In the genomic region with DNA sequence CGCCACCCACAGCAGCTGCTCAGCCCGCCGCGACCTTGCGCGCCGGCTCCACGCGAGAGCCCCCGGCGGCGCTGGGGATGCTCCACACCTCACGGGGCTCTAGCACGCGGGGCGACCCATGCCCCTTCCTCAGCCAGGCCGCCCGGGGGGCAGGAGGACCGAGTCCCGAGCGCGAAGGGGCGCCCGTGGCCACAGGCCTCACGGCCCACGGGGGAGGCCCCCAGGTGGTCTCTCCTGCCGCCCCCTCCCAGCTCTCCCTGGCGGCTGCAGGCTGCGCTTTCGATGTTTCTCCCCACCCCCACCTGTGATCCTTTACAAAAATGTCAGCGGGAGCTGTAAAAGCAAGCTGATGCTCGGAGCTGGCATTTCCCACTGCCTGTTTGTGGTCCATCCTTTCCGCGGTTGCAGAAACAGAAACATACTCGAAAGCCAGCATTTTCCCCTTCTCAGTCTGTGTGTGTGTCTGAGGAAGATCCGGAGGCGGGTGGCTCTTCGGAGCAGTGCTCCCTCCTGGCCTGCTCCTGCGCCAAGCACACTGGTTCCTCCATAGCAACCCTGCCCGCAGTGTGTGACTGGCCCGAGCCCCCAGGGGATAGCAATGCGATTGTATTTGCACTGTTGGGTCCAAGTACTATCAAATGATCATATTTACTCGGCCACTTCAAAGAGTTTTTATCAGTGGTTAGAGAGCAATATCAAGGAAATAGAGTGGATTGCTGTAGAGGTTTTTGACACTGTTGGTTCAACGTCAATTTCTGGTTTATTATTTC, we compare ENCODE assay signal across 8 cellular contexts. TPM values are rescaled to one million over a fixed set of nuclear protein-coding genes. Genes with fewer than 3 reads are reported as not detected.
DNase-seq lines count a peak whose midpoint lies in the region; ATAC-seq and TF ChIP-seq lines count a peak whose summit lies in the region.

No MANE protein-coding gene starts in this region.

- peak overlapping the region; percentile 43; the same call in 1 of the 2 replicates for H3K9ac ChIP-seq in MM.1S (ENCODE audit: low read length)

- no peaks in the 10 kb centered on the region for H3K9me3 ChIP-seq in MM.1S (replicated peaks; ENCODE audit: insufficient read depth, low read length)

- no peak for TF ChIP-seq CTCF in MM.1S (IDR thresholded peaks at IDR 0.05; ENCODE audit: low read length)

- no peak overlapping the region for H3K27ac ChIP-seq in MM.1S (ENCODE audit: low read length)

- H3K9me2 ChIP-seq in MM.1S (replicated peaks; ENCODE audit: insufficient read depth, low read length): no peaks in the 10 kb centered on the region

- H3K4me1 Mint-ChIP-seq in activated naive CD8-positive, alpha-beta T cell treated with anti-CD3 and anti-CD28 coated beads, Interleukin-2, amount 10 ng/mL, durations not matched to agents 7 days and 5 days: peaks cover 19% of the 10 kb centered on the region
- peaks cover 27% of the 10 kb centered on the region for H3K4me1 Mint-ChIP-seq in stimulated activated naive CD8-positive, alpha-beta T cell treated with anti-CD3 and anti-CD28 coated beads, Interleukin-15, Interleukin-2, amounts not matched to agents 100 ng/mL and 50 ng/mL, for 24 hours (ENCODE audit: low read depth)

- DNase-seq in NCI-H82 (lab: John Stamatoyannopoulos, UW) (peak; percentile 60), NCI-H82 treated with DMSO at 0.1 percent for 48 hours (lab: John Stamatoyannopoulos, UW; ENCODE audit: unreplicated experiment) (no peak), MM.1S (no peak), iris pigment epithelial cell (ENCODE audit: low read depth) (peak; percentile 45), AML-193 (lab: John Stamatoyannopoulos, UW) (no peak)
- no peak for DNase-seq in activated naive CD8-positive, alpha-beta T cell treated with anti-CD3 and anti-CD28 coated beads, Interleukin-2, amount 10 ng/mL, durations not matched to agents 7 days and 5 days
- DNase-seq in stimulated activated CD4-positive, alpha-beta T cell treated with anti-CD3 and anti-CD28 coated beads, Interleukin-2, amount 100 ng/mL, for 48 hours: no peak

- POLR2A ChIA-PET in activated naive CD8-positive, alpha-beta T cell treated with anti-CD3 and anti-CD28 coated beads, Interleukin-2, amount 10 ng/mL, durations not matched to agents 7 days and 5 days (lab: Charles Lee): interaction anchor here (0.6 to 1.1 kb wide), 3 partner anchors 170 to 725 kb away, joined by 3 to 5 read pairs (median 4); no protein-coding TSS in a partner anchor

- H3F3A ChIP-seq in MM.1S (ENCODE audit: insufficient read depth, low read length): no peaks in the 10 kb centered on the region

- H3K4me1 ChIP-seq in MM.1S (ENCODE audit: low read length): 0 out of 2 replicates have a peak, but pooled peaks cover 5% of the 10 kb centered on the region

- peak overlapping the region; percentile 89 for H3K4me2 ChIP-seq in MM.1S (ENCODE audit: low read depth, low read length)

- ATAC-seq in activated naive CD8-positive, alpha-beta T cell treated with anti-CD3 and anti-CD28 coated beads, Interleukin-2, amount 10 ng/mL, durations not matched to agents 7 days and 5 days (ENCODE audit: low read depth): no peak

- peaks cover 7% of the 10 kb centered on the region for H3K9me3 Mint-ChIP-seq in activated naive CD8-positive, alpha-beta T cell treated with anti-CD3 and anti-CD28 coated beads, Interleukin-2, amount 10 ng/mL, durations not matched to agents 7 days and 5 days
- H3K9me3 Mint-ChIP-seq in stimulated activated naive CD8-positive, alpha-beta T cell treated with anti-CD3 and anti-CD28 coated beads, Interleukin-15, Interleukin-2, amounts not matched to agents 100 ng/mL and 50 ng/mL, for 24 hours: peaks cover 15% of the 10 kb centered on the region

- H3K4me3 ChIP-seq in MM.1S (ENCODE audit: low read length): peak overlapping the region; percentile 62

- peaks cover 55% of the 10 kb centered on the region for H3K27me3 Mint-ChIP-seq in activated naive CD8-positive, alpha-beta T cell treated with anti-CD3 and anti-CD28 coated beads, Interleukin-2, amount 10 ng/mL, durations not matched to agents 7 days and 5 days
- H3K27me3 Mint-ChIP-seq in stimulated activated naive CD8-positive, alpha-beta T cell treated with anti-CD3 and anti-CD28 coated beads, Interleukin-15, Interleukin-2, amounts not matched to agents 100 ng/mL and 50 ng/mL, for 24 hours: peaks cover 71% of the 10 kb centered on the region

- H3K4me3 Mint-ChIP-seq in activated naive CD8-positive, alpha-beta T cell treated with anti-CD3 and anti-CD28 coated beads, Interleukin-2, amount 10 ng/mL, durations not matched to agents 7 days and 5 days: peak overlapping the region; percentile 77
- peak overlapping the region; percentile 70 for H3K4me3 Mint-ChIP-seq in stimulated activated naive CD8-positive, alpha-beta T cell treated with anti-CD3 and anti-CD28 coated beads, Interleukin-15, Interleukin-2, amounts not matched to agents 100 ng/mL and 50 ng/mL, for 24 hours

- no peaks in the 10 kb centered on the region for H4K20me1 ChIP-seq in MM.1S (ENCODE audit: insufficient read depth, low read length)

- H2AFZ ChIP-seq in MM.1S (ENCODE audit: low read length): peak overlapping the region; percentile 83

- peak overlapping the region; percentile 30 for H3K27ac Mint-ChIP-seq in activated naive CD8-positive, alpha-beta T cell treated with anti-CD3 and anti-CD28 coated beads, Interleukin-2, amount 10 ng/mL, durations not matched to agents 7 days and 5 days
- H3K27ac Mint-ChIP-seq in stimulated activated naive CD8-positive, alpha-beta T cell treated with anti-CD3 and anti-CD28 coated beads, Interleukin-15, Interleukin-2, amounts not matched to agents 100 ng/mL and 50 ng/mL, for 24 hours: no peak overlapping the region

- H3K79me2 ChIP-seq in MM.1S (ENCODE audit: low read length): no peaks in the 10 kb centered on the region

- H3K36me3 ChIP-seq in MM.1S (replicated peaks; ENCODE audit: insufficient read depth, low read length): no peaks in the 10 kb centered on the region

- H3K36me3 Mint-ChIP-seq in activated naive CD8-positive, alpha-beta T cell treated with anti-CD3 and anti-CD28 coated beads, Interleukin-2, amount 10 ng/mL, durations not matched to agents 7 days and 5 days: no peaks in the 10 kb centered on the region
- H3K36me3 Mint-ChIP-seq in stimulated activated naive CD8-positive, alpha-beta T cell treated with anti-CD3 and anti-CD28 coated beads, Interleukin-15, Interleukin-2, amounts not matched to agents 100 ng/mL and 50 ng/mL, for 24 hours (ENCODE audit: low read depth): no peaks in the 10 kb centered on the region

- peaks cover 15% of the 10 kb centered on the region for H3K27me3 ChIP-seq in MM.1S (replicated peaks; ENCODE audit: insufficient read depth, low read length)

RNA-seq across cellular contexts. Expression of gene KIF26B, which starts 2.1 kb away (rescaled TPM):
- total RNA-seq in activated naive CD8-positive, alpha-beta T cell treated with anti-CD3 and anti-CD28 coated beads, Interleukin-2, amount 10 ng/mL, durations not matched to agents 7 days and 5 days: under 1 TPM in 1 of 2 experiments, not detected in 1; 0.14 TPM

Comparison
In these comparisons a context has a peak if more than half of its experiments do, and no peak if none do; other contexts are left out.
1. DNase-seq: peak in NCI-H82 (single experiment) and iris pigment epithelial cell (single experiment); none in NCI-H82 treated with DMSO at 0.1 percent for 48 hours (single experiment), MM.1S (single experiment), activated naive CD8-positive, alpha-beta T cell treated with anti-CD3 and anti-CD28 coated beads, Interleukin-2, amount 10 ng/mL, durations not matched to agents 7 days and 5 days (single experiment), stimulated activated CD4-positive, alpha-beta T cell treated with anti-CD3 and anti-CD28 coated beads, Interleukin-2, amount 100 ng/mL, for 48 hours (0 of 2) and AML-193 (0 of 2).